In genomic region chr5:123359454-123359853, GRCh38 we compare ENCODE assay signal across 29 cellular contexts.
DNase-seq lines count a peak whose midpoint lies in the region; ATAC-seq and FAIRE-seq lines count a peak whose summit lies in the region.
"Had no signal": no experiment of that assay in that cellular context is flagged by ENCODE, and none has a peak within 500 bp of the region (broad histone marks: within the 10 kb centered on the region; RNA-seq: fewer than 3 reads in every experiment).

No MANE protein-coding gene starts in this region.

- H2AFZ ChIP-seq in Karpas-422 (ENCODE audit: low read length): no peak overlapping the region
- H2AFZ ChIP-seq: neural progenitor cell, parathyroid adenoma had no signal

- no peaks in the 10 kb centered on the region for H3K9me3 ChIP-seq in Karpas-422 (ENCODE audit: low read length)
- H3K9me3 ChIP-seq: breast epithelium, right atrium auricular region had no signal

- H4K20me1 ChIP-seq in Karpas-422 (ENCODE audit: insufficient read depth, low read depth, low read length): no peaks in the 10 kb centered on the region

- peak; percentile 80 for FAIRE-seq in colon (lab: Jason Lieb, UNC)
- FAIRE-seq: GM19239, H1, HepG2 had no signal

- H3K36me3 ChIP-seq in Karpas-422 (ENCODE audit: insufficient read depth, low read length): peaks cover 28% of the 10 kb centered on the region
- H3K36me3 ChIP-seq: right atrium auricular region had no signal

- H3K9me3 Mint-ChIP-seq in naive B cell: peaks cover 0 to 6% (median 0%) of the 10 kb centered on the region in 7 donors
- H3K9me3 Mint-ChIP-seq: stimulated activated naive CD8-positive, alpha-beta T cell treated with anti-CD3 and anti-CD28 coated beads, Interleukin-15, amount 100 ng/mL, for 72 hours had no signal

- H3K4me3 ChIP-seq in Karpas-422 (ENCODE audit: low read length): no peak overlapping the region
- H3K4me3 ChIP-seq: breast epithelium, neural progenitor cell, right atrium auricular region had no signal

- peak overlapping the region; percentile 57 for H3K27ac ChIP-seq in Karpas-422 (ENCODE audit: low read length)
- H3K27ac ChIP-seq: breast epithelium, C4-2B, neural progenitor cell, parathyroid adenoma, right atrium auricular region had no signal

- no peaks in the 10 kb centered on the region; the same call in 1 of the 2 replicates for H3K9me2 ChIP-seq in Karpas-422 (replicated peaks; ENCODE audit: insufficient read depth, low read length)

- H3K4me1 ChIP-seq in Karpas-422 (ENCODE audit: low read length): peaks cover 22% of the 10 kb centered on the region
- H3K4me1 ChIP-seq: breast epithelium, neural progenitor cell, parathyroid adenoma, right atrium auricular region had no signal

- H3K36me3 Mint-ChIP-seq in naive B cell: peaks cover 26 to 45% of the 10 kb centered on the region in 2 donors

- peaks cover 18 to 27% (median 21%) of the 10 kb centered on the region in 3 donors for H3K4me1 Mint-ChIP-seq in naive B cell
- H3K4me1 Mint-ChIP-seq: immature natural killer cell; neural progenitor cell; stimulated activated naive CD8-positive, alpha-beta T cell treated with anti-CD3 and anti-CD28 coated beads, Interleukin-15, amount 100 ng/mL, for 72 hours had no signal

- peak overlapping the region in 1 of 6 donors; percentile 61 for H3K27ac Mint-ChIP-seq in naive B cell
- H3K27ac Mint-ChIP-seq: activated naive CD8-positive, alpha-beta T cell; immature natural killer cell; neural progenitor cell; stimulated activated naive CD8-positive, alpha-beta T cell treated with anti-CD3 and anti-CD28 coated beads, Interleukin-15, amount 100 ng/mL, for 72 hours had no signal

- H3K9ac ChIP-seq in Karpas-422 (ENCODE audit: low read length): no peak overlapping the region
- H3K9ac ChIP-seq: neural progenitor cell, parathyroid adenoma had no signal

- DNase-seq in Karpas-422 (no peak), naive B cell (peak; percentile 13), epidermal melanocyte (ENCODE audit: insufficient read length, low spot score) (no peak)
- DNase-seq: activated CD4-positive, alpha-beta T cell treated with anti-CD3 and anti-CD28 coated beads for 48 hours; activated CD8-positive, alpha-beta memory T cell treated with anti-CD3 and anti-CD28 coated beads for 24 hours; activated effector memory CD4-positive, alpha-beta T cell treated with Interleukin-2 at 50 U/mL for 16 hours; activated T-cell treated with anti-CD3 and anti-CD28 coated beads for 4 hours; COR-L47; GDM1; immature natural killer cell; Kasumi-1; left cardiac atrium; mammary epithelial cell; NCI-H1048; stimulated activated CD8-positive, alpha-beta memory T cell treated with anti-CD3 and anti-CD28 coated beads, Interleukin-4, amount 100 ng/mL, for 48 hours; stimulated activated naive CD8-positive, alpha-beta T cell treated with anti-CD3 and anti-CD28 coated beads, Interleukin-15, amount 100 ng/mL, for 72 hours had no signal

- H3K79me2 ChIP-seq in Karpas-422 (ENCODE audit: low read length): peaks cover 4% of the 10 kb centered on the region
- H3K79me2 ChIP-seq: parathyroid adenoma had no signal

- H3K27me3 Mint-ChIP-seq in naive B cell: no peaks in the 10 kb centered on the region
- H3K27me3 Mint-ChIP-seq: activated naive CD8-positive, alpha-beta T cell; stimulated activated naive CD8-positive, alpha-beta T cell treated with anti-CD3 and anti-CD28 coated beads, Interleukin-15, amount 100 ng/mL, for 72 hours had no signal

- H3K4me3 Mint-ChIP-seq in naive B cell: peak overlapping the region in 2 of 8 donors; percentile 21 to 53
- H3K4me3 Mint-ChIP-seq: activated naive CD8-positive, alpha-beta T cell; immature natural killer cell; neural progenitor cell; stimulated activated naive CD8-positive, alpha-beta T cell treated with anti-CD3 and anti-CD28 coated beads, Interleukin-15, amount 100 ng/mL, for 72 hours had no signal

- ATAC-seq in naive B cell (ENCODE audit: low read depth in 2 of 2): peak; percentile 48 to 60
- no peak for ATAC-seq in GM19467 (IDR thresholded peaks at IDR 0.05; ENCODE audit: unreplicated experiment)
- ATAC-seq in GM21528 (IDR thresholded peaks at IDR 0.05; ENCODE audit: low FRiP score, unreplicated experiment): no peak
- ATAC-seq in GM18907 (IDR thresholded peaks at IDR 0.05; ENCODE audit: unreplicated experiment): no peak
- ATAC-seq: HepG2; stimulated activated naive CD8-positive, alpha-beta T cell treated with anti-CD3 and anti-CD28 coated beads, Interleukin-15, amount 100 ng/mL, for 72 hours had no signal

- H3K4me2 ChIP-seq in Karpas-422 (ENCODE audit: low read depth, low read length, poor library complexity, severe bottlenecking): peak overlapping the region; percentile 8
- H3K4me2 ChIP-seq: neural progenitor cell had no signal

- H3K27me3 ChIP-seq in Karpas-422 (ENCODE audit: low read length): no peaks in the 10 kb centered on the region
- H3K27me3 ChIP-seq: breast epithelium, neural progenitor cell, right atrium auricular region had no signal

Comparison
In these comparisons a context has a peak if more than half of its experiments do, and no peak if none do; other contexts are left out.
1. ATAC-seq: peak in naive B cell (2 of 2); none in GM19467 (single experiment), GM21528 (single experiment) and GM18907 (single experiment).